ENCODE assay signal across 8 cellular contexts in genomic region chr10:3811331-3811870, GRCh38. TPM values are rescaled to one million over a fixed set of nuclear protein-coding genes. Genes with fewer than 3 reads are reported as not detected.
A peak's percentile ranks its signal among the peaks of the same experiment; 100 is the strongest.
DNase-seq lines count a peak whose midpoint lies in the region; ATAC-seq, FAIRE-seq and TF ChIP-seq lines count a peak whose summit lies in the region.

No MANE protein-coding gene starts in this region.

- DNase-seq in GM18507 (ENCODE audit: extremely low spot score, insufficient read length, low read depth) (no peak), NOMO-1 treated with dmso at 0.1 percent for 144 hours (lab: John Stamatoyannopoulos, UW; ENCODE audit: unreplicated experiment) (peak; percentile 17), amniotic epithelial cell (ENCODE audit: low read depth) (peak; percentile 58), kidney epithelial cell (ENCODE audit: low read depth) (peak; percentile 86), A673 (ENCODE audit: low spot score) (no peak), NCI-H82 (lab: John Stamatoyannopoulos, UW) (no peak)

- TF ChIP-seq CTCF in kidney epithelial cell (IDR thresholded peaks at IDR 0.05; ENCODE audit: insufficient read depth, low read length, poor library complexity, severe bottlenecking): no peak
- no peak for TF ChIP-seq CTCF in A673 (conservative IDR thresholded peaks at IDR 0.05; ENCODE audit: low read depth, low read length)

- peak; percentile 89 for FAIRE-seq in GM18507 (lab: Jason Lieb, UNC)

- no TSS peak for BruUV-seq in A673 (replicated peaks; lab: Mats Ljungman, UMichigan)

- peak overlapping the region; percentile 60 for H3K27ac ChIP-seq in stomach smooth muscle (ENCODE audit: low read length)
- no peak overlapping the region for H3K27ac ChIP-seq in A673 (ENCODE audit: low read depth, low read length, poor library complexity, severe bottlenecking)

- intact Hi-C loops in A673 (cut with micrococcal nuclease; ENCODE audit: unreplicated experiment): no loop called here

- no peaks in the 10 kb centered on the region for H3K27me3 ChIP-seq in kidney epithelial cell (ENCODE audit: control insufficient read depth, insufficient read depth, low read length)
- H3K27me3 ChIP-seq in stomach smooth muscle (ENCODE audit: control insufficient read depth in 1 of 2, insufficient read depth in 2 of 2, low read length in 2 of 2): no peaks in the 10 kb centered on the region
- H3K27me3 ChIP-seq in A673 (replicated peaks; ENCODE audit: insufficient read depth, low read depth, low read length, poor library complexity): no peaks in the 10 kb centered on the region

- H3K36me3 ChIP-seq in kidney epithelial cell (ENCODE audit: control insufficient read depth, insufficient read depth, low read length) (no peaks in the 10 kb centered on the region), stomach smooth muscle (ENCODE audit: control insufficient read depth in 2 of 2, insufficient read depth in 2 of 2, low read length in 2 of 2) (no peaks in the 10 kb centered on the region), A673 (ENCODE audit: insufficient read depth, low read length, poor library complexity, severe bottlenecking) (no peaks in the 10 kb centered on the region)

- H3K4me1 ChIP-seq in stomach smooth muscle (ENCODE audit: control insufficient read depth, insufficient read depth, low read length) (peaks cover 34% of the 10 kb centered on the region), A673 (ENCODE audit: insufficient read depth, low read length, poor library complexity, severe bottlenecking) (peaks cover 35% of the 10 kb centered on the region)

- CTCF ChIA-PET in A673 (lab: Charles Lee): no interaction called here

- peak overlapping the region; percentile 29 to 35 for H3K9ac ChIP-seq in stomach smooth muscle (ENCODE audit: low read length in 2 of 2)

- POLR2A ChIA-PET in A673 (lab: Charles Lee; ENCODE audit: low non-redundant PET): no interaction called here

- H3K4me3 ChIP-seq in kidney epithelial cell (ENCODE audit: low read depth, low read length): no peak overlapping the region
- peak overlapping the region; percentile 45 to 68 for H3K4me3 ChIP-seq in stomach smooth muscle (ENCODE audit: low read length in 2 of 2)
- no peak overlapping the region for H3K4me3 ChIP-seq in A673 (ENCODE audit: low read depth, low read length, poor library complexity, severe bottlenecking)

- no peaks in the 10 kb centered on the region for H3K9me3 ChIP-seq in stomach smooth muscle (ENCODE audit: control insufficient read depth in 2 of 2, low read length in 2 of 2)
- H3K9me3 ChIP-seq in A673 (ENCODE audit: low read depth, low read length, poor library complexity, severe bottlenecking): no peaks in the 10 kb centered on the region

- peak; percentile 87 for ATAC-seq in HG02623 (IDR thresholded peaks at IDR 0.05; ENCODE audit: unreplicated experiment)

RNA-seq across cellular contexts. Expression of gene KLF6, which starts 26.4 kb away (rescaled TPM):
- total RNA-seq in kidney epithelial cell: 125 and 131 TPM in 2 replicates
- total RNA-seq in A673 (2021): 57.3 and 70.1 TPM in 2 replicates

Comparison
In these comparisons a context has a peak if more than half of its experiments do, and no peak if none do; other contexts are left out.
1. DNase-seq: peak in NOMO-1 treated with dmso at 0.1 percent for 144 hours (single experiment), amniotic epithelial cell (single experiment) and kidney epithelial cell (single experiment); none in GM18507 (single experiment), A673 (single experiment) and NCI-H82 (single experiment).
2. H3K4me3 ChIP-seq: peak in stomach smooth muscle (2 of 2); none in kidney epithelial cell (single experiment) and A673 (single experiment).